ENCODE assay signal across 26 cellular contexts in genomic region chrX:47169273-47169672, GRCh38.
"Had no signal": no experiment of that assay in that cellular context is flagged by ENCODE, and none has a peak within 500 bp of the region (broad histone marks: within the 10 kb centered on the region; RNA-seq: fewer than 3 reads in every experiment).

No MANE protein-coding gene starts in this region.

- H3K9me3 Mint-ChIP-seq: activated B cell treated with CpG ODN at 0.5 μM for 24 hours; activated naive CD4-positive, alpha-beta T cell treated with anti-CD3 and anti-CD28 coated beads, Interleukin-2, amount 10 ng/mL, durations not matched to agents 7 days and 5 days; stimulated activated naive B cell treated with anti-CD40 and anti-IgM and Interleukin-4, amounts not matched to agents 10 μg/mL and 1 μg/mL and 100 μg/mL, for 72 hours; T-cell; T-helper 2 cell treated with Interferon-gamma antibody and Interleukin-4, amounts not matched to agents 5 μg/mL and 100 μg/mL, for 36 hours had no signal

- H3K9me3 ChIP-seq: esophagus muscularis mucosa, ovary, prostate gland, thoracic aorta, uterus had no signal

- H3K4me2 ChIP-seq: smooth muscle cell had no signal

- H3K4me3 Mint-ChIP-seq: activated B cell treated with CpG ODN at 0.5 μM for 24 hours; activated CD8-positive, alpha-beta T cell treated with anti-CD3 and anti-CD28 coated beads, Interleukin-2, amount 10 ng/mL, durations not matched to agents 7 days and 5 days; activated naive CD4-positive, alpha-beta T cell treated with anti-CD3 and anti-CD28 coated beads, Interleukin-2, amount 10 ng/mL, durations not matched to agents 7 days and 5 days; activated naive CD8-positive, alpha-beta T cell treated with anti-CD3 and anti-CD28 coated beads, Interleukin-2, amount 10 ng/mL, durations not matched to agents 7 days and 5 days; mesothelial cell of epicardium; nephron progenitor cell; stimulated activated naive B cell treated with anti-CD40 and anti-IgM and Interleukin-4, amounts not matched to agents 10 μg/mL and 1 μg/mL and 100 μg/mL, for 72 hours; T-cell; T-helper 2 cell treated with Interferon-gamma antibody and Interleukin-4, amounts not matched to agents 5 μg/mL and 100 μg/mL, for 36 hours had no signal

- DNase-seq: activated B cell treated with CpG ODN at 0.5 μM for 24 hours; activated CD4-positive, alpha-beta T cell treated with anti-CD3 and anti-CD28 coated beads, Interleukin-2, amount 50 U/mL, for 1 hour; activated CD8-positive, alpha-beta T cell treated with anti-CD3 and anti-CD28 coated beads, Interleukin-2, amount 10 ng/mL, durations not matched to agents 7 days and 5 days; activated gamma-delta T cell; activated naive CD4-positive, alpha-beta T cell treated with anti-CD3 and anti-CD28 coated beads, Interleukin-2, amount 10 ng/mL, durations not matched to agents 7 days and 5 days; activated naive CD8-positive, alpha-beta T cell treated with anti-CD3 and anti-CD28 coated beads, Interleukin-2, amount 10 ng/mL, durations not matched to agents 7 days and 5 days; brain microvascular endothelial cell; foreskin keratinocyte; heart right ventricle; mammary epithelial cell; naive B cell; nephron progenitor cell; retina; stimulated activated CD4-positive, alpha-beta T cell treated with anti-CD3 and anti-CD28 coated beads, Interleukin-15, amount 100 ng/mL, for 24 hours; stimulated activated CD4-positive, alpha-beta T cell treated with anti-CD3 and anti-CD28 coated beads, Interleukin-2, amount 100 ng/mL, for 24 hours; stimulated activated naive B cell treated with anti-CD40 and anti-IgM and Interleukin-4, amounts not matched to agents 10 μg/mL and 1 μg/mL and 100 μg/mL, for 72 hours; T-cell; trophoblast cell had no signal

- H3K36me3 ChIP-seq: ovary, prostate gland, uterus had no signal

- ATAC-seq: activated CD8-positive, alpha-beta T cell treated with anti-CD3 and anti-CD28 coated beads, Interleukin-2, amount 10 ng/mL, durations not matched to agents 7 days and 5 days; foreskin keratinocyte; stimulated activated naive B cell treated with anti-CD40 and anti-IgM and Interleukin-4, amounts not matched to agents 10 μg/mL and 1 μg/mL and 100 μg/mL, for 72 hours; T-cell had no signal

- H3K4me3 ChIP-seq: esophagus muscularis mucosa, heart right ventricle, ovary, prostate gland, smooth muscle cell, thoracic aorta, uterus had no signal

- H3K4me1 ChIP-seq: foreskin keratinocyte, prostate gland, uterus had no signal

- H3K27me3 Mint-ChIP-seq: activated B cell treated with CpG ODN at 0.5 μM for 24 hours; activated naive CD4-positive, alpha-beta T cell treated with anti-CD3 and anti-CD28 coated beads, Interleukin-2, amount 10 ng/mL, durations not matched to agents 7 days and 5 days; activated naive CD8-positive, alpha-beta T cell treated with anti-CD3 and anti-CD28 coated beads, Interleukin-2, amount 10 ng/mL, durations not matched to agents 7 days and 5 days had no signal

- H3K27me3 ChIP-seq: brain microvascular endothelial cell, esophagus muscularis mucosa, foreskin keratinocyte, ovary, uterus had no signal

- H3K27ac ChIP-seq: brain microvascular endothelial cell, esophagus muscularis mucosa, foreskin keratinocyte, heart right ventricle, ovary, prostate gland, thoracic aorta, uterus had no signal

- H3K27ac Mint-ChIP-seq: activated B cell treated with CpG ODN at 0.5 μM for 24 hours; activated CD8-positive, alpha-beta T cell treated with anti-CD3 and anti-CD28 coated beads, Interleukin-2, amount 10 ng/mL, durations not matched to agents 7 days and 5 days; activated naive CD4-positive, alpha-beta T cell treated with anti-CD3 and anti-CD28 coated beads, Interleukin-2, amount 10 ng/mL, durations not matched to agents 7 days and 5 days; mesothelial cell of epicardium; naive B cell; nephron progenitor cell; stimulated activated naive B cell treated with anti-CD40 and anti-IgM and Interleukin-4, amounts not matched to agents 10 μg/mL and 1 μg/mL and 100 μg/mL, for 72 hours; T-helper 2 cell treated with Interferon-gamma antibody and Interleukin-4, amounts not matched to agents 5 μg/mL and 100 μg/mL, for 36 hours had no signal

- H3K4me1 Mint-ChIP-seq: activated B cell treated with CpG ODN at 0.5 μM for 24 hours; activated naive CD4-positive, alpha-beta T cell treated with anti-CD3 and anti-CD28 coated beads, Interleukin-2, amount 10 ng/mL, durations not matched to agents 7 days and 5 days; mesothelial cell of epicardium; nephron progenitor cell had no signal
